ENCODE assay signal across 35 cellular contexts in the genomic region with DNA sequence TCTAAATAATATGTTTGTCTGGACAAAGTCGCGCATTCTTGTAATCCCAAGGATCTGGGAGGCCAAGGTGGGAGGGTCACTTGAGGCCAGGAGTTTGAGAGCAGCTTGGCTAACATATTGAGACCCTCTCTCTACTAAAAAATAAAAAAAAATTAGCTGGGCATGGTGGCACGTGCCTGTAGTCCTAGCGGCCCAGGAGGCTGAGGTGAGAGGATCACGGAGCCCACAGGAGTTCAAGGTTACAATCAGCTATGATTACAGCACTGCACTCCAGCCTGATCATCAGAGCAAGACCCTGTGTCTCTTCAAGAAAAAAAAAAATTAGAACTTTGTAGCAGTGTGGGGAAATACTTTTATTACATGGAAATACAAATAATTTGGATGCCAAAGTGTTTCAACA. TPM values are rescaled to one million over a fixed set of nuclear protein-coding genes. Genes with fewer than 3 reads are reported as not detected.
"Had no signal": no experiment of that assay in that cellular context is flagged by ENCODE, and none has a peak within 500 bp of the region (broad histone marks: within the 10 kb centered on the region; RNA-seq: fewer than 3 reads in every experiment).

No MANE protein-coding gene starts in this region.

- H3K4me1 Mint-ChIP-seq: activated CD4-positive, alpha-beta memory T cell treated with anti-CD3 and anti-CD28 coated beads, Interleukin-2, amount 10 ng/mL, durations not matched to agents 7 days and 5 days; activated CD4-positive, alpha-beta T cell treated with anti-CD3 and anti-CD28 coated beads, Interleukin-2, amount 10 ng/mL, durations not matched to agents 7 days and 5 days; activated naive CD4-positive, alpha-beta T cell treated with anti-CD3 and anti-CD28 coated beads, Interleukin-2, amount 50 U/mL, for 24 hours; activated T-helper 17 cell treated with anti-CD3 and anti-CD28 coated beads, Interleukin-2, amount 50 U/mL, for 72 hours; immature natural killer cell; stimulated activated memory B cell treated with anti-CD40 and anti-IgM and Interleukin-4, amounts not matched to agents 10 μg/mL and 1 μg/mL and 100 μg/mL, for 72 hours; WTC11 had no signal

- H3K9me3 Mint-ChIP-seq: activated CD4-positive, alpha-beta memory T cell treated with anti-CD3 and anti-CD28 coated beads, Interleukin-2, amount 10 ng/mL, durations not matched to agents 7 days and 5 days; activated CD4-positive, alpha-beta T cell treated with anti-CD3 and anti-CD28 coated beads, Interleukin-2, amount 10 ng/mL, durations not matched to agents 7 days and 5 days; activated naive CD4-positive, alpha-beta T cell treated with anti-CD3 and anti-CD28 coated beads, Interleukin-2, amount 50 U/mL, for 24 hours; activated naive CD8-positive, alpha-beta T cell treated with anti-CD3 and anti-CD28 coated beads, Interleukin-2, amount 50 U/mL, for 24 hours; activated T-cell treated with anti-CD3 and anti-CD28 coated beads, Interleukin-2, amount 50 U/mL, for 4 hours; activated T-helper 17 cell treated with anti-CD3 and anti-CD28 coated beads, Interleukin-2, amount 50 U/mL, for 72 hours; immature natural killer cell; nephron; stimulated activated memory B cell treated with anti-CD40 and anti-IgM and Interleukin-4, amounts not matched to agents 10 μg/mL and 1 μg/mL and 100 μg/mL, for 72 hours; stimulated activated naive CD8-positive, alpha-beta T cell treated with anti-CD3 and anti-CD28 coated beads, Interleukin-15, amount 100 ng/mL, for 72 hours; WTC11 had no signal

- H3K27ac Mint-ChIP-seq: activated CD4-positive, alpha-beta memory T cell treated with anti-CD3 and anti-CD28 coated beads, Interleukin-2, amount 10 ng/mL, durations not matched to agents 7 days and 5 days; activated CD4-positive, alpha-beta T cell treated with anti-CD3 and anti-CD28 coated beads, Interleukin-2, amount 10 ng/mL, durations not matched to agents 7 days and 5 days; activated naive CD4-positive, alpha-beta T cell treated with anti-CD3 and anti-CD28 coated beads, Interleukin-2, amount 50 U/mL, for 24 hours; activated naive CD8-positive, alpha-beta T cell treated with anti-CD3 and anti-CD28 coated beads, Interleukin-2, amount 50 U/mL, for 24 hours; activated T-helper 17 cell treated with anti-CD3 and anti-CD28 coated beads, Interleukin-2, amount 50 U/mL, for 72 hours; immature natural killer cell; stimulated activated memory B cell treated with anti-CD40 and anti-IgM and Interleukin-4, amounts not matched to agents 10 μg/mL and 1 μg/mL and 100 μg/mL, for 72 hours; stimulated activated naive CD8-positive, alpha-beta T cell treated with anti-CD3 and anti-CD28 coated beads, Interleukin-15, amount 100 ng/mL, for 72 hours; WTC11 had no signal

- H3K4me3 ChIP-seq: colonic mucosa, lower lobe of right lung, mucosa of descending colon, pancreas, prostate gland, sigmoid colon, smooth muscle cell, tibial nerve had no signal

- H3K4me3 Mint-ChIP-seq: activated CD4-positive, alpha-beta memory T cell treated with anti-CD3 and anti-CD28 coated beads, Interleukin-2, amount 10 ng/mL, durations not matched to agents 7 days and 5 days; activated CD4-positive, alpha-beta T cell treated with anti-CD3 and anti-CD28 coated beads, Interleukin-2, amount 10 ng/mL, durations not matched to agents 7 days and 5 days; activated naive CD4-positive, alpha-beta T cell treated with anti-CD3 and anti-CD28 coated beads, Interleukin-2, amount 50 U/mL, for 24 hours; activated naive CD8-positive, alpha-beta T cell treated with anti-CD3 and anti-CD28 coated beads, Interleukin-2, amount 50 U/mL, for 24 hours; activated T-cell treated with anti-CD3 and anti-CD28 coated beads, Interleukin-2, amount 50 U/mL, for 4 hours; activated T-helper 17 cell treated with anti-CD3 and anti-CD28 coated beads, Interleukin-2, amount 50 U/mL, for 72 hours; immature natural killer cell; nephron; stimulated activated memory B cell treated with anti-CD40 and anti-IgM and Interleukin-4, amounts not matched to agents 10 μg/mL and 1 μg/mL and 100 μg/mL, for 72 hours; stimulated activated naive CD8-positive, alpha-beta T cell treated with anti-CD3 and anti-CD28 coated beads, Interleukin-15, amount 100 ng/mL, for 72 hours; WTC11 had no signal

- H3K9me3 ChIP-seq: colonic mucosa, lower lobe of right lung, mucosa of descending colon, neutrophil, pancreas, prostate gland, sigmoid colon, tibial nerve had no signal

- H3K4me1 ChIP-seq: colonic mucosa, prostate gland had no signal

- H3K27me3 Mint-ChIP-seq: stimulated activated memory B cell treated with anti-CD40 and anti-IgM and Interleukin-4, amounts not matched to agents 10 μg/mL and 1 μg/mL and 100 μg/mL, for 72 hours had no signal

- H3K36me3 ChIP-seq: colonic mucosa, lower lobe of right lung, neutrophil, pancreas, prostate gland, sigmoid colon, tibial nerve had no signal

- H3K27me3 ChIP-seq: colonic mucosa, pancreas, sigmoid colon, tibial nerve had no signal

- H3K27ac ChIP-seq: colonic mucosa, lower lobe of right lung, neutrophil, pancreas, prostate gland had no signal

- DNase-seq: activated CD4-positive, alpha-beta memory T cell treated with anti-CD3 and anti-CD28 coated beads, Interleukin-2, amount 10 ng/mL, durations not matched to agents 7 days and 5 days; activated CD4-positive, alpha-beta T cell treated with anti-CD3 and anti-CD28 coated beads for 1 hour; activated CD4-positive, alpha-beta T cell treated with anti-CD3 and anti-CD28 coated beads, Interleukin-2, amount 10 ng/mL, durations not matched to agents 7 days and 5 days; activated naive CD8-positive, alpha-beta T cell treated with anti-CD3 and anti-CD28 coated beads, Interleukin-2, amount 50 U/mL, for 24 hours; activated T-cell treated with anti-CD3 and anti-CD28 coated beads, Interleukin-2, amount 50 U/mL, for 4 hours; colonic mucosa; effector CD8-positive, alpha-beta T cell; immature natural killer cell; kidney glomerular epithelial cell; lower lobe of right lung; pancreas; retina; sigmoid colon; stimulated activated CD4-positive, alpha-beta T cell treated with anti-CD3 and anti-CD28 coated beads, Interleukin-1b, Interleukin-23, amount 100 ng/mL, for 48 hours; stimulated activated CD4-positive, alpha-beta T cell treated with anti-CD3 and anti-CD28 coated beads, Interleukin-4, amount 100 ng/mL, for 4 hours; stimulated activated CD8-positive, alpha-beta memory T cell treated with anti-CD3 and anti-CD28 coated beads, Interleukin-4, amount 100 ng/mL, for 48 hours; stimulated activated naive CD8-positive, alpha-beta T cell treated with anti-CD3 and anti-CD28 coated beads, Interleukin-15, amount 100 ng/mL, for 72 hours; T-helper 2 cell had no signal

- H3K36me3 Mint-ChIP-seq: activated naive CD4-positive, alpha-beta T cell treated with anti-CD3 and anti-CD28 coated beads, Interleukin-2, amount 50 U/mL, for 24 hours; immature natural killer cell; stimulated activated memory B cell treated with anti-CD40 and anti-IgM and Interleukin-4, amounts not matched to agents 10 μg/mL and 1 μg/mL and 100 μg/mL, for 72 hours; WTC11 had no signal

- H3K4me2 ChIP-seq: smooth muscle cell had no signal

RNA-seq across cellular contexts. Expression of a gene that starts 6.1 kb away (rescaled TPM):
- total RNA-seq: activated CD4-positive, alpha-beta memory T cell treated with anti-CD3 and anti-CD28 coated beads, Interleukin-2, amount 10 ng/mL, durations not matched to agents 7 days and 5 days; activated CD4-positive, alpha-beta T cell treated with anti-CD3 and anti-CD28 coated beads, Interleukin-2, amount 10 ng/mL, durations not matched to agents 7 days and 5 days; activated T-cell treated with anti-CD3 and anti-CD28 coated beads, Interleukin-2, amount 50 U/mL, for 4 hours; activated T-helper 17 cell treated with anti-CD3 and anti-CD28 coated beads, Interleukin-2, amount 50 U/mL, for 72 hours had no signal
- polyA plus RNA-seq: immature natural killer cell had no signal

RNA-seq across cellular contexts. Expression of a gene that starts 34.5 kb away (rescaled TPM):
- total RNA-seq: activated T-helper 17 cell treated with anti-CD3 and anti-CD28 coated beads, Interleukin-2, amount 50 U/mL, for 72 hours; dermis microvascular lymphatic vessel endothelial cell; epithelial cell of proximal tubule; fibroblast of villous mesenchyme; left lobe of liver; mesenteric fat pad; myocyte; smooth muscle cell; WTC11 had no signal
- polyA plus RNA-seq: fibroblast of lung, immature natural killer cell, smooth muscle cell had no signal
